8 cellular contexts compared by ENCODE assay signal in genomic region chr6:30130887-30131862, GRCh38. TPM values are rescaled to one million over a fixed set of nuclear protein-coding genes. Genes with fewer than 3 reads are reported as not detected.
DNase-seq lines count a peak whose midpoint lies in the region; ATAC-seq, FAIRE-seq and TF ChIP-seq lines count a peak whose summit lies in the region.

No MANE protein-coding gene starts in this region.

- no peak for TF ChIP-seq POLR2A in HCT116 (IDR thresholded peaks at IDR 0.05; ENCODE audit: borderline replicate concordance, extremely low read depth, insufficient read depth, insufficient read length)

- H3K4me3 ChIP-seq in HCT116 (replicated peaks in 1 of 2; ENCODE audit: low read depth in 1 of 2, low read length in 2 of 2) (peak overlapping the region in 1 of 2 experiments; percentile 17; a peak in 1 of 4 replicates), bronchial epithelial cell (ENCODE audit: low read depth, low read length) (no peak overlapping the region)

- DNase-seq in DMS114 treated with DMSO at 0.1 percent for 48 hours (lab: John Stamatoyannopoulos, UW; ENCODE audit: unreplicated experiment) = peak; percentile 82
- peak; percentile 76 for DNase-seq in HCT116 (ENCODE audit: low read depth, low spot score)
- peak; percentile 76 for DNase-seq in NCI-H2227 treated with DMSO at 0.1 percent for 48 hours (lab: John Stamatoyannopoulos, UW)
- peak; percentile 58 for DNase-seq in WTC11 (ENCODE audit: low spot score)
- peak; percentile 73 for DNase-seq in bronchial epithelial cell (ENCODE audit: low read depth)
- DNase-seq in iris pigment epithelial cell (ENCODE audit: low read depth) = peak; percentile 81
- DNase-seq in stimulated activated CD4-positive, alpha-beta T cell treated with anti-CD3 and anti-CD28 coated beads, Interleukin-15, amount 100 ng/mL, for 24 hours = peak; percentile 69

- H3K36me3 Mint-ChIP-seq in WTC11 = no peaks in the 10 kb centered on the region

- CTCF ChIA-PET in HCT116 (lab: Charles Lee) (interaction anchor here (0.7 to 6.0 kb wide), 15 partner anchors 9 to 481 kb away, joined by 3 to 105 read pairs (median 5); no protein-coding TSS in a partner anchor), WTC11 (lab: Charles Lee) (interaction anchor here (0.5 to 13.4 kb wide), 41 partner anchors 8 to 279 kb away, joined by 3 to 389 read pairs (median 4); partner anchors contain the start of genes PPP1R11, TRIM26, TRIM31 and TRIM39)

- no peak overlapping the region for H3K9ac ChIP-seq in HCT116 (ENCODE audit: low read length)

- H4K20me1 ChIP-seq in HCT116 (ENCODE audit: insufficient read depth) = no peaks in the 10 kb centered on the region

- intact Hi-C loops in HCT116 (cut with micrococcal nuclease) = loop anchor here (1.0 kb wide), 1 partner anchor 28 kb away; no protein-coding TSS in a partner anchor

- H3K27me3 Mint-ChIP-seq in WTC11 (ENCODE audit: low read depth) = peaks cover 69% of the 10 kb centered on the region

- peak; percentile 86 for FAIRE-seq in bronchial epithelial cell (lab: Jason Lieb, UNC)

- TF ChIP-seq CTCF in HCT116 (IDR thresholded peaks at IDR 0.05 in 2 of 3, conservative IDR thresholded peaks at IDR 0.05 in 1 of 3; ENCODE audit: borderline replicate concordance in 1 of 3, insufficient read depth in 1 of 3, low read depth in 2 of 3, low read length in 2 of 3) = peak; percentile 99 to 100 (median 100)
- peak; percentile 94 for TF ChIP-seq CTCF in WTC11 (IDR thresholded peaks at IDR 0.05)
- TF ChIP-seq CTCF in bronchial epithelial cell (IDR thresholded peaks at IDR 0.05; ENCODE audit: insufficient read depth, low read length, severe bottlenecking) = peak; percentile 97

- peaks cover 8 to 22% of the 10 kb centered on the region in 2 experiments; a peak in 3 of 4 replicates for H3K4me1 ChIP-seq in HCT116 (ENCODE audit: control insufficient read depth in 1 of 2, insufficient read depth in 2 of 2, low read length in 2 of 2)

- H3K9me3 ChIP-seq in HCT116 (ENCODE audit: control insufficient read depth in 1 of 2, insufficient read depth in 1 of 2, low read depth in 1 of 2, low read length in 2 of 2) = no peaks in the 10 kb centered on the region

- peak overlapping the region; percentile 37; the same call in 1 of the 2 replicates for H3K4me3 Mint-ChIP-seq in WTC11

- H2AFZ ChIP-seq in HCT116 (ENCODE audit: low read depth, low read length, poor library complexity, severe bottlenecking) = peak overlapping the region; percentile 86

- BruUV-seq in HCT116 (replicated peaks; lab: Mats Ljungman, UMichigan) = no TSS peak

- RAD21 ChIA-PET in HCT116 (lab: Charles Lee; ENCODE audit: low non-redundant PET in 1 of 2, low total read pairs in 2 of 2, uncharacterized antibody in 2 of 2, unreplicated experiment in 2 of 2) = interaction anchor here (1.0 to 1.8 kb wide), 2 partner anchors 28 kb away, joined by 4 to 6 read pairs; no protein-coding TSS in a partner anchor

- no peaks in the 10 kb centered on the region for H3K9me2 ChIP-seq in HCT116 (ENCODE audit: insufficient read depth)

- H3K27ac ChIP-seq in HCT116 (ENCODE audit: low read depth, low read length) = no peak overlapping the region

- ATAC-seq in HCT116 (peak; percentile 98), WTC11 (peak; percentile 62), HG03565 (IDR thresholded peaks at IDR 0.05; ENCODE audit: unreplicated experiment) (no peak)

- H3K27me3 ChIP-seq in HCT116 (ENCODE audit: insufficient read depth, low read length) (no peaks in the 10 kb centered on the region), bronchial epithelial cell (ENCODE audit: control insufficient read depth, insufficient read depth, low read length) (peaks cover 12% of the 10 kb centered on the region)

- peaks cover 17% of the 10 kb centered on the region for H3K4me1 Mint-ChIP-seq in WTC11

- H3K79me2 ChIP-seq in HCT116 (ENCODE audit: insufficient read depth, low read length) = no peaks in the 10 kb centered on the region

- H3K36me3 ChIP-seq in HCT116 (ENCODE audit: control insufficient read depth in 1 of 2, insufficient read depth in 2 of 2, low read length in 2 of 2) (no peaks in the 10 kb centered on the region), bronchial epithelial cell (ENCODE audit: control insufficient read depth, insufficient read depth, low read length) (no peaks in the 10 kb centered on the region)

- TF ChIP-seq RAD21 in HCT116 (IDR thresholded peaks at IDR 0.05; ENCODE audit: low read depth) = peak; percentile 91

- peak overlapping the region; percentile 62 for H3K4me2 ChIP-seq in HCT116 (ENCODE audit: low read length)

- no peak overlapping the region for H3K27ac Mint-ChIP-seq in WTC11

- H3K9me3 Mint-ChIP-seq in WTC11 = no peaks in the 10 kb centered on the region

- POLR2A ChIA-PET in HCT116 (lab: Charles Lee) (no interaction called here), WTC11 (lab: Charles Lee) (interaction anchor here (1.1 kb wide), 1 partner anchor 28 kb away, joined by 3 read pairs; no protein-coding TSS in a partner anchor)

TF ChIP-seq in HCT116, 20 proteins besides CTCF, POLR2A, EP300 and RAD21 (continues in another document):
- no peak for TF ChIP-seq ELF1 (IDR thresholded peaks at IDR 0.05; ENCODE audit: borderline replicate concordance, low read depth)
- TF ChIP-seq TCF7L2 (IDR thresholded peaks at IDR 0.05; ENCODE audit: borderline replicate concordance, extremely low read depth, insufficient read depth, insufficient read length) = no peak
- TF ChIP-seq POLR2AphosphoS5 (IDR thresholded peaks at IDR 0.05; ENCODE audit: low read depth, low read length) = peak; percentile 33; the same call in 1 of the 2 replicates
- TF ChIP-seq ATF3 (IDR thresholded peaks at IDR 0.05) = no peak

TF ChIP-seq in WTC11, 78 proteins besides CTCF, POLR2A, EP300 and RAD21:
- no peak for TF ChIP-seq SMAD3 (CRISPR knock-in tag; IDR thresholded peaks at IDR 0.05; ENCODE audit: borderline replicate concordance)
- no peak for TF ChIP-seq MYBL2 (CRISPR knock-in tag; IDR thresholded peaks at IDR 0.05)
- 0 out of 2 replicates have a peak, but pooled peaks have one; percentile 43 for TF ChIP-seq HMGXB4 (CRISPR knock-in tag; IDR thresholded peaks at IDR 0.05)
- TF ChIP-seq ZNF317 (CRISPR knock-in tag; IDR thresholded peaks at IDR 0.05; ENCODE audit: borderline replicate concordance, low read depth) = no peak
- no peak for TF ChIP-seq RORB (CRISPR knock-in tag; IDR thresholded peaks at IDR 0.05)
- no peak for TF ChIP-seq ZNF138 (CRISPR knock-in tag; conservative IDR thresholded peaks at IDR 0.05)
- no peak for TF ChIP-seq ZSCAN18 (CRISPR knock-in tag; IDR thresholded peaks at IDR 0.05)
- TF ChIP-seq NFATC4 (CRISPR knock-in tag; IDR thresholded peaks at IDR 0.05) = no peak

RNA-seq across cellular contexts. Expression of gene TRIM40, which starts 4.8 kb away (rescaled TPM):
- total RNA-seq in HCT116 (2021; ENCODE audit: unreplicated experiment) (not detected), WTC11 (2021) (not detected in 3 replicates), bronchial epithelial cell (not detected in 2 replicates)
- 0.04 TPM in 1 of 2 replicates, not detected in the other for polyA plus RNA-seq in HCT116 (2012)

RNA-seq across cellular contexts. Expression of gene TRIM31, which starts 18.3 kb away (rescaled TPM):
- not detected for total RNA-seq in HCT116 (2021; ENCODE audit: unreplicated experiment)
- polyA plus RNA-seq in HCT116 (2012) = 0.11 and 0.36 TPM in 2 replicates
- 0.11 to 0.16 TPM (median 0.13 TPM) in 3 replicates for total RNA-seq in WTC11 (2021)
- total RNA-seq in bronchial epithelial cell = 0.13 TPM in 1 of 2 replicates, not detected in the other

RNA-seq across cellular contexts. Expression of gene TRIM10, which starts 29.8 kb away (rescaled TPM):
- total RNA-seq in HCT116 (2021; ENCODE audit: unreplicated experiment) = 0.98 TPM
- polyA plus RNA-seq in HCT116 (2012) = 0.42 and 0.75 TPM in 2 replicates
- 0.09 to 0.22 TPM (median 0.16 TPM) in 3 replicates for total RNA-seq in WTC11 (2021)
- not detected in 2 replicates for total RNA-seq in bronchial epithelial cell

RNA-seq across cellular contexts. Expression of gene TRIM15, which starts 32.2 kb away (rescaled TPM):
- total RNA-seq in HCT116 (2021; ENCODE audit: unreplicated experiment) (6.5 TPM), WTC11 (2021) (0.32 to 0.53 TPM (median 0.35 TPM) in 3 replicates), bronchial epithelial cell (not detected in 2 replicates)
- 3.1 and 5.2 TPM in 2 replicates for polyA plus RNA-seq in HCT116 (2012)

RNA-seq across cellular contexts. Expression of gene RNF39, which starts 55.6 kb away (rescaled TPM):
- total RNA-seq in HCT116 (2021; ENCODE audit: unreplicated experiment) = 0.22 TPM
- 0.75 and 1.0 TPM in 2 replicates for polyA plus RNA-seq in HCT116 (2012)
- total RNA-seq in WTC11 (2021) = 4.2 to 5.1 TPM (median 4.5 TPM) in 3 replicates
- total RNA-seq in bronchial epithelial cell = 1.6 and 1.7 TPM in 2 replicates
